Comparison of ENCODE assay signal across 1 cellular context in genomic region chr2:110678457-110679336, GRCh38.
TF ChIP-seq lines count a peak whose summit lies in the region.

No MANE protein-coding gene starts in this region.

TF ChIP-seq in H1, 55 proteins besides CTCF, POLR2A, EP300 and RAD21 (continued from another document):
- TF ChIP-seq SAP30 (IDR thresholded peaks at IDR 0.05; ENCODE audit: insufficient read depth, insufficient replicate concordance, low read length), result peak; percentile 21
